ENCODE assay signal across 1 cellular context in genomic region chr13:73833331-73834070, GRCh38.
TF ChIP-seq lines count a peak whose summit lies in the region.

No MANE protein-coding gene starts in this region.

TF ChIP-seq in IMR-90, 13 proteins besides CTCF, POLR2A, EP300 and RAD21:
- TF ChIP-seq BHLHE40 (IDR thresholded peaks at IDR 0.05; ENCODE audit: low read depth, low read length) (no peak), MAZ (IDR thresholded peaks at IDR 0.05; ENCODE audit: borderline replicate concordance, low read depth, low read length) (no peak)
TF ChIP-seq in IMR-90: peak in this region for 0.
